13 cellular contexts compared by ENCODE assay signal in the genomic region with DNA sequence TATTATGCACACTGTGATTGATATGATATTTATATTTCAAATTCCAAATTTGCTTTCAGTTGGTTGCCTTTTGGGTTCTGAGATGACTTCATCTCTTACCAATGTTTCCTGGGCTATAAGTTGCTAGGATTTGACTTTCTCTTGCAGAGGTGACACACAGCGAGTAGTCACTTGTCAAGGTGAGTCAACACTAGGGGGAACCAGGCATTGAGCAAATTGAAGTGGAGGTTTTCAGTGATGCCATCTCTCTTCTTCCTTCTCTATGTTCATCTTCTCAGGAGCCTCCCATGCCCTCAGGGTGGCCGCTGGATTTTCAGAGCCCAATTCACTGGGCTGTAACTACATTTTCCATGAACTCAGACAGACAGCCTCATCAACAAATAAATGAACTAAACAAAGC. TPM values are rescaled to one million over a fixed set of nuclear protein-coding genes. Genes with fewer than 3 reads are reported as not detected.
DNase-seq lines count a peak whose midpoint lies in the region; ATAC-seq and TF ChIP-seq lines count a peak whose summit lies in the region.
"Had no signal": no experiment of that assay in that cellular context is flagged by ENCODE, and none has a peak within 500 bp of the region (broad histone marks: within the 10 kb centered on the region; RNA-seq: fewer than 3 reads in every experiment).

No MANE protein-coding gene starts in this region.

- H3K27me3 ChIP-seq in breast epithelium: no peaks in the 10 kb centered on the region

- intact Hi-C loops in MCF 10A (cut with micrococcal nuclease): no loop called here
- intact Hi-C loops in breast epithelium (cut with DNase I; ENCODE audit: low total_unique reads): no loop called here

- TF ChIP-seq CTCF in MCF 10A (IDR thresholded peaks at IDR 0.05; ENCODE audit: unreplicated experiment) (no peak), breast epithelium (IDR thresholded peaks at IDR 0.05) (no peak)

- peaks cover 32% of the 10 kb centered on the region for H3K4me1 Mint-ChIP-seq in MCF 10A (ENCODE audit: insufficient read depth, unreplicated experiment)
- H3K4me1 Mint-ChIP-seq in stimulated activated naive CD8-positive, alpha-beta T cell treated with anti-CD3 and anti-CD28 coated beads, Interleukin-15, amount 100 ng/mL, for 72 hours: peaks cover 68% of the 10 kb centered on the region

- H3K36me3 ChIP-seq in breast epithelium: no peaks in the 10 kb centered on the region

- H3K4me1 ChIP-seq in breast epithelium: no peaks in the 10 kb centered on the region
- H3K4me1 ChIP-seq: psoas muscle had no signal

- no peak for TF ChIP-seq POLR2A in breast epithelium (IDR thresholded peaks at IDR 0.05)

- no peak overlapping the region for H3K27ac ChIP-seq in breast epithelium
- H3K27ac ChIP-seq: psoas muscle had no signal

- POLR2A ChIA-PET in MCF 10A (lab: Yijun Ruan, JAX): interaction anchor here (0.7 to 1.0 kb wide), 2 partner anchors 9 to 25 kb away, joined by 4 read pairs; no protein-coding TSS in a partner anchor

- H3K27me3 Mint-ChIP-seq in MCF 10A (ENCODE audit: insufficient read depth, unreplicated experiment): no peaks in the 10 kb centered on the region
- no peaks in the 10 kb centered on the region for H3K27me3 Mint-ChIP-seq in stimulated activated naive CD8-positive, alpha-beta T cell treated with anti-CD3 and anti-CD28 coated beads, Interleukin-15, amount 100 ng/mL, for 72 hours

- BruUV-seq in MCF 10A (replicated peaks; lab: Mats Ljungman, UMichigan): no TSS peak

- DNase-seq in MCF 10A (ENCODE audit: unreplicated experiment) (peak; percentile 72), breast epithelium (ENCODE audit: low spot score in 2 of 2) (no peak), NCI-H69 (lab: John Stamatoyannopoulos, UW) (peak; percentile 15), astrocyte of the hippocampus (ENCODE audit: low read depth, low spot score) (peak; percentile 11), activated gamma-delta T cell treated with Interleukin-2 at 50 U/mL for 16 hours (no peak), DMS153 treated with DMSO at 0.1 percent for 48 hours (lab: John Stamatoyannopoulos, UW; ENCODE audit: unreplicated experiment) (no peak)
- DNase-seq in stimulated activated naive CD8-positive, alpha-beta T cell treated with anti-CD3 and anti-CD28 coated beads, Interleukin-15, amount 100 ng/mL, for 72 hours: peak in 1 of 2 donors; percentile 45
- DNase-seq: activated CD8-positive, alpha-beta memory T cell treated with anti-CD3 and anti-CD28 coated beads, Interleukin-2, amount 50 U/mL, for 48 hours; CD8-positive, alpha-beta T cell; kidney glomerular epithelial cell; psoas muscle; SHP77 treated with DMSO at 0.1 percent for 48 hours had no signal

- H3K4me3 ChIP-seq in breast epithelium: no peak overlapping the region
- H3K4me3 ChIP-seq: psoas muscle had no signal

- no peaks in the 10 kb centered on the region for H3K9me3 ChIP-seq in breast epithelium
- H3K9me3 ChIP-seq: psoas muscle had no signal

- H3K27ac Mint-ChIP-seq in MCF 10A (ENCODE audit: low read depth, unreplicated experiment): no peak overlapping the region
- H3K27ac Mint-ChIP-seq in stimulated activated naive CD8-positive, alpha-beta T cell treated with anti-CD3 and anti-CD28 coated beads, Interleukin-15, amount 100 ng/mL, for 72 hours: no peak overlapping the region
- H3K27ac Mint-ChIP-seq: CD8-positive, alpha-beta T cell had no signal

- H3K36me3 Mint-ChIP-seq in MCF 10A (ENCODE audit: insufficient read depth, unreplicated experiment): peaks cover 10% of the 10 kb centered on the region
- H3K36me3 Mint-ChIP-seq: CD8-positive, alpha-beta T cell had no signal

- H3K4me3 Mint-ChIP-seq in MCF 10A (ENCODE audit: unreplicated experiment): no peak overlapping the region
- no peak overlapping the region for H3K4me3 Mint-ChIP-seq in stimulated activated naive CD8-positive, alpha-beta T cell treated with anti-CD3 and anti-CD28 coated beads, Interleukin-15, amount 100 ng/mL, for 72 hours
- H3K4me3 Mint-ChIP-seq: CD8-positive, alpha-beta T cell had no signal

- CTCF ChIA-PET in MCF 10A (lab: Yijun Ruan, JAX): interaction anchor here (0.6 kb wide), 2 partner anchors 39 to 269 kb away, joined by 3 to 4 read pairs; a partner anchor contains a TSS

- H3K9me3 Mint-ChIP-seq in MCF 10A (ENCODE audit: unreplicated experiment): no peaks in the 10 kb centered on the region
- no peaks in the 10 kb centered on the region for H3K9me3 Mint-ChIP-seq in stimulated activated naive CD8-positive, alpha-beta T cell treated with anti-CD3 and anti-CD28 coated beads, Interleukin-15, amount 100 ng/mL, for 72 hours
- H3K9me3 Mint-ChIP-seq: CD8-positive, alpha-beta T cell had no signal

- peak; percentile 87 for ATAC-seq in stimulated activated naive CD8-positive, alpha-beta T cell treated with anti-CD3 and anti-CD28 coated beads, Interleukin-15, amount 100 ng/mL, for 72 hours
- ATAC-seq in GM18517 (IDR thresholded peaks at IDR 0.05; ENCODE audit: unreplicated experiment): no peak
- ATAC-seq: CD8-positive, alpha-beta T cell; psoas muscle had no signal

RNA-seq across cellular contexts. Expression of a gene that starts 6.0 kb away (rescaled TPM):
- 47.9 and 67.4 TPM in 2 replicates for total RNA-seq in MCF 10A (2022)
- 100 to 1,000 TPM in 1 of 3 donors, 10 to 100 TPM in 2; 74.1 to 110 (median 87.7) TPM for total RNA-seq in breast epithelium

RNA-seq across cellular contexts. Expression of a gene that starts 38.9 kb away (rescaled TPM):
- total RNA-seq in MCF 10A (2022) (not detected in 2 replicates), breast epithelium (1 to 10 TPM in 1 of 3 donors, not detected in 2; 1.6 TPM)
- total RNA-seq: CD8-positive, alpha-beta T cell; psoas muscle had no signal

Comparison
In these comparisons a context has a peak if more than half of its experiments do, and no peak if none do; other contexts are left out.
1. DNase-seq: peak in MCF 10A (single experiment), NCI-H69 (single experiment) and astrocyte of the hippocampus (single experiment); none in breast epithelium (0 of 2), activated gamma-delta T cell treated with Interleukin-2 at 50 U/mL for 16 hours (single experiment) and DMS153 treated with DMSO at 0.1 percent for 48 hours (single experiment).